Comparison of ENCODE assay signal across 1 cellular context in genomic region chr2:25939257-25939668, GRCh38.
TF ChIP-seq lines count a peak whose summit lies in the region.

No MANE protein-coding gene starts in this region.

TF ChIP-seq in HepG2, 621 proteins besides CTCF, POLR2A, EP300 and RAD21:
- TF ChIP-seq TRAFD1 (CRISPR knock-in tag; IDR thresholded peaks at IDR 0.05; ENCODE audit: borderline replicate concordance) (0 out of 2 replicates have a peak, but pooled peaks have one; percentile 54), CBX1 (IDR thresholded peaks at IDR 0.05; ENCODE audit: low read depth) (no peak), ZFX (CRISPR knock-in tag; IDR thresholded peaks at IDR 0.05; ENCODE audit: low read depth) (0 out of 2 replicates have a peak, but pooled peaks have one; percentile 17), HDAC1 (CRISPR knock-in tag; IDR thresholded peaks at IDR 0.05) (0 out of 2 replicates have a peak, but pooled peaks have one; percentile 35), ZNF460 (CRISPR knock-in tag; IDR thresholded peaks at IDR 0.05; ENCODE audit: borderline replicate concordance) (0 out of 2 replicates have a peak, but pooled peaks have one; percentile 72), ATM (IDR thresholded peaks at IDR 0.05; ENCODE audit: borderline replicate concordance) (no peak), MEF2D (CRISPR knock-in tag; IDR thresholded peaks at IDR 0.05) (peak; percentile 95), HNF4A (CRISPR knock-in tag; IDR thresholded peaks at IDR 0.05) (peak; percentile 51; the same call in 1 of the 2 replicates), HNF1B (CRISPR knock-in tag; IDR thresholded peaks at IDR 0.05) (peak; percentile 22; the same call in 1 of the 2 replicates), CSRNP2 (CRISPR knock-in tag; conservative IDR thresholded peaks at IDR 0.05; ENCODE audit: low read depth) (no peak), SPEN (CRISPR knock-in tag; IDR thresholded peaks at IDR 0.05; ENCODE audit: low read depth) (peak; percentile 53; the same call in 1 of the 2 replicates), NFE2L2 (IDR thresholded peaks at IDR 0.05; ENCODE audit: low read length) (no peak), ZMYM2 (CRISPR knock-in tag; IDR thresholded peaks at IDR 0.05) (peak; percentile 68; the same call in 1 of the 2 replicates), ZNF687 (CRISPR knock-in tag; IDR thresholded peaks at IDR 0.05) (peak; percentile 3; the same call in 1 of the 2 replicates), SOX6 (IDR thresholded peaks at IDR 0.05) (no peak), SOX6 (CRISPR knock-in tag; IDR thresholded peaks at IDR 0.05) (no peak), IRF9 (CRISPR knock-in tag; IDR thresholded peaks at IDR 0.05; ENCODE audit: borderline replicate concordance) (0 out of 2 replicates have a peak, but pooled peaks have one; percentile 49), RARG (CRISPR knock-in tag; IDR thresholded peaks at IDR 0.05; ENCODE audit: low read depth) (no peak), ZNF556 (CRISPR knock-in tag; IDR thresholded peaks at IDR 0.05; ENCODE audit: borderline replicate concordance) (no peak), ZNF430 (CRISPR knock-in tag; IDR thresholded peaks at IDR 0.05) (no peak), ZFAT (CRISPR knock-in tag; conservative IDR thresholded peaks at IDR 0.05) (no peak), ZBTB38 (CRISPR knock-in tag; IDR thresholded peaks at IDR 0.05) (0 out of 2 replicates have a peak, but pooled peaks have one; percentile 34)
